In the genomic region with DNA sequence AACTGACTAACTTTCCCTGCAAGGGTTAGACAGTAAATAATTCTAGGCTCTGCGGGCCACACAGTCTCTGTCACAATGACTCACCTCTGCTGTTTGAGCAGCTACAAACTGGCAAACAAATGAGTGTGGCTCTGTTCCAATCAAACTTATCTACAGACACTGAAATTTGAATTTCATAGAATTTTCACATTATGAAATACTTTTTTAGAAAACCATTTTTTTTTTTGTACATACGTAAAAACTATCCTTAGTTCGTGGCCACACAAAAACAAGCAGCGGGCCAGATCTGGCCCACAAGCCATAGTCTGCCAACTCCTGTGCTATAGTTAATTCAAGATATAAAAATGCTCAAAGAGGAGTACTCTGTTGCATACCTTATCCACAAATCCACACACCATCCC, we compare ENCODE assay signal across 8 cellular contexts. TPM values are rescaled to one million over a fixed set of nuclear protein-coding genes. Genes with fewer than 3 reads are reported as not detected.
DNase-seq lines count a peak whose midpoint lies in the region; ATAC-seq and TF ChIP-seq lines count a peak whose summit lies in the region.

No MANE protein-coding gene starts in this region.

- H3K27ac Mint-ChIP-seq in activated naive CD4-positive, alpha-beta T cell treated with anti-CD3 and anti-CD28 coated beads, Interleukin-2, amount 50 U/mL, for 24 hours: peak overlapping the region; percentile 96

- peaks cover 93% of the 10 kb centered on the region for H3K4me1 Mint-ChIP-seq in activated naive CD4-positive, alpha-beta T cell treated with anti-CD3 and anti-CD28 coated beads, Interleukin-2, amount 50 U/mL, for 24 hours

- H3K9me3 ChIP-seq in liver (ENCODE audit: control insufficient read depth in 4 of 4, low read length in 3 of 4) (no peaks in the 10 kb centered on the region), tibial artery (no peaks in the 10 kb centered on the region)

- TF ChIP-seq RAD21 in liver (IDR thresholded peaks at IDR 0.05): no peak

- H3K36me3 ChIP-seq in liver (ENCODE audit: control insufficient read depth in 4 of 4, insufficient read depth in 3 of 4, low read depth in 1 of 4, low read length in 3 of 4) (no peaks in the 10 kb centered on the region), tibial artery (no peaks in the 10 kb centered on the region)

- 43% methylated on average over 4 of the region's 4 CpGs for WGBS in liver

- TF ChIP-seq CTCF in liver (IDR thresholded peaks at IDR 0.05; ENCODE audit: low read depth, low read length, missing input control): no peak
- no peak for TF ChIP-seq CTCF in tibial artery (IDR thresholded peaks at IDR 0.05)

- peak overlapping the region in 1 of 2 donors; percentile 17 for H3K9ac ChIP-seq in liver (ENCODE audit: low read depth in 1 of 2, low read length in 2 of 2)

- H3K27me3 ChIP-seq in liver (ENCODE audit: control insufficient read depth in 4 of 4, insufficient read depth in 4 of 4, low read length in 3 of 4): no peaks in the 10 kb centered on the region
- H3K27me3 ChIP-seq in tibial artery: no peaks in the 10 kb centered on the region

- H3K4me3 ChIP-seq in liver (ENCODE audit: low read depth in 1 of 3, low read length in 3 of 3) (no peak overlapping the region), tibial artery (no peak overlapping the region)

- intact Hi-C loops in tibial artery (cut with DNase I; ENCODE audit: low total_unique reads): no loop called here

- peak overlapping the region; percentile 52 to 56 for H3K27ac ChIP-seq in liver (ENCODE audit: low read depth in 1 of 2, low read length in 2 of 2)
- H3K27ac ChIP-seq in tibial artery: no peak overlapping the region

- ATAC-seq in GM18502 (IDR thresholded peaks at IDR 0.05; ENCODE audit: poor library complexity, unreplicated experiment) (no peak), GM18870 (IDR thresholded peaks at IDR 0.05; ENCODE audit: unreplicated experiment) (no peak)

- H3K4me1 ChIP-seq in liver (ENCODE audit: control insufficient read depth in 4 of 4, insufficient read depth in 4 of 4, low read length in 3 of 4): peaks cover 4 to 27% (median 18%) of the 10 kb centered on the region in 4 donors
- peaks cover 0 to 51% (median 7%) of the 10 kb centered on the region in 4 donors for H3K4me1 ChIP-seq in tibial artery

- H3K36me3 Mint-ChIP-seq in activated naive CD4-positive, alpha-beta T cell treated with anti-CD3 and anti-CD28 coated beads, Interleukin-2, amount 50 U/mL, for 24 hours: peaks cover 4% of the 10 kb centered on the region

- H3K9me3 Mint-ChIP-seq in activated naive CD4-positive, alpha-beta T cell treated with anti-CD3 and anti-CD28 coated beads, Interleukin-2, amount 50 U/mL, for 24 hours: no peaks in the 10 kb centered on the region

- peak overlapping the region; percentile 80 for H3K4me3 Mint-ChIP-seq in activated naive CD4-positive, alpha-beta T cell treated with anti-CD3 and anti-CD28 coated beads, Interleukin-2, amount 50 U/mL, for 24 hours

- peak; percentile 48 for DNase-seq in GM04504 (ENCODE audit: low read depth)
- DNase-seq in NCI-H226: peak; percentile 77
- DNase-seq in tibial artery: no peak
- DNase-seq in pons (ENCODE audit: low spot score): no peak

- no peaks in the 10 kb centered on the region for H3K27me3 Mint-ChIP-seq in activated naive CD4-positive, alpha-beta T cell treated with anti-CD3 and anti-CD28 coated beads, Interleukin-2, amount 50 U/mL, for 24 hours

TF ChIP-seq in liver, 16 proteins besides CTCF, POLR2A, EP300 and RAD21:
- TF ChIP-seq GABPA (IDR thresholded peaks at IDR 0.05 in 1 of 2, conservative IDR thresholded peaks at IDR 0.05 in 1 of 2) (no peak), JUND (IDR thresholded peaks at IDR 0.05) (peak; percentile 82 to 89), SP1 (IDR thresholded peaks at IDR 0.05) (no peak), TAF1 (conservative IDR thresholded peaks at IDR 0.05) (no peak), YY1 (IDR thresholded peaks at IDR 0.05) (no peak), FOXA1 (IDR thresholded peaks at IDR 0.05) (no peak), HNF4G (IDR thresholded peaks at IDR 0.05) (no peak), FOXA2 (IDR thresholded peaks at IDR 0.05) (peak; percentile 10), EGR1 (IDR thresholded peaks at IDR 0.05; ENCODE audit: low read depth in 2 of 2) (no peak), RXRA (IDR thresholded peaks at IDR 0.05) (no peak), NR2F2 (IDR thresholded peaks at IDR 0.05) (no peak), HNF4A (conservative IDR thresholded peaks at IDR 0.05) (peak in 1 of 2 donors; percentile 12)
- TF ChIP-seq, protein P1, sequence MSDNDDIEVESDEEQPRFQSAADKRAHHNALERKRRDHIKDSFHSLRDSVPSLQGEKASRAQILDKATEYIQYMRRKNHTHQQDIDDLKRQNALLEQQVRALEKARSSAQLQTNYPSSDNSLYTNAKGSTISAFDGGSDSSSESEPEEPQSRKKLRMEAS (IDR thresholded peaks at IDR 0.05): no peak
- TF ChIP-seq, protein P2, sequence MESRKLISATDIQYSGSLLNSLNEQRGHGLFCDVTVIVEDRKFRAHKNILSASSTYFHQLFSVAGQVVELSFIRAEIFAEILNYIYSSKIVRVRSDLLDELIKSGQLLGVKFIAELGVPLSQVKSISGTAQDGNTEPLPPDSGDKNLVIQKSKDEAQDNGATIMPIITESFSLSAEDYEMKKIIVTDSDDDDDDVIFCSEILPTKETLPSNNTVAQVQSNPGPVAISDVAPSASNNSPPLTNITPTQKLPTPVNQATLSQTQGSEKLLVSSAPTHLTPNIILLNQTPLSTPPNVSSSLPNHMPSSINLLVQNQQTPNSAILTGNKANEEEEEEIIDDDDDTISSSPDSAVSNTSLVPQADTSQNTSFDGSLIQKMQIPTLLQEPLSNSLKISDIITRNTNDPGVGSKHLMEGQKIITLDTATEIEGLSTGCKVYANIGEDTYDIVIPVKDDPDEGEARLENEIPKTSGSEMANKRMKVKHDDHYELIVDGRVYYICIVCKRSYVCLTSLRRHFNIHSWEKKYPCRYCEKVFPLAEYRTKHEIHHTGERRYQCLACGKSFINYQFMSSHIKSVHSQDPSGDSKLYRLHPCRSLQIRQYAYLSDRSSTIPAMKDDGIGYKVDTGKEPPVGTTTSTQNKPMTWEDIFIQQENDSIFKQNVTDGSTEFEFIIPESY (IDR thresholded peaks at IDR 0.05): no peak
- TF ChIP-seq, protein P3, sequence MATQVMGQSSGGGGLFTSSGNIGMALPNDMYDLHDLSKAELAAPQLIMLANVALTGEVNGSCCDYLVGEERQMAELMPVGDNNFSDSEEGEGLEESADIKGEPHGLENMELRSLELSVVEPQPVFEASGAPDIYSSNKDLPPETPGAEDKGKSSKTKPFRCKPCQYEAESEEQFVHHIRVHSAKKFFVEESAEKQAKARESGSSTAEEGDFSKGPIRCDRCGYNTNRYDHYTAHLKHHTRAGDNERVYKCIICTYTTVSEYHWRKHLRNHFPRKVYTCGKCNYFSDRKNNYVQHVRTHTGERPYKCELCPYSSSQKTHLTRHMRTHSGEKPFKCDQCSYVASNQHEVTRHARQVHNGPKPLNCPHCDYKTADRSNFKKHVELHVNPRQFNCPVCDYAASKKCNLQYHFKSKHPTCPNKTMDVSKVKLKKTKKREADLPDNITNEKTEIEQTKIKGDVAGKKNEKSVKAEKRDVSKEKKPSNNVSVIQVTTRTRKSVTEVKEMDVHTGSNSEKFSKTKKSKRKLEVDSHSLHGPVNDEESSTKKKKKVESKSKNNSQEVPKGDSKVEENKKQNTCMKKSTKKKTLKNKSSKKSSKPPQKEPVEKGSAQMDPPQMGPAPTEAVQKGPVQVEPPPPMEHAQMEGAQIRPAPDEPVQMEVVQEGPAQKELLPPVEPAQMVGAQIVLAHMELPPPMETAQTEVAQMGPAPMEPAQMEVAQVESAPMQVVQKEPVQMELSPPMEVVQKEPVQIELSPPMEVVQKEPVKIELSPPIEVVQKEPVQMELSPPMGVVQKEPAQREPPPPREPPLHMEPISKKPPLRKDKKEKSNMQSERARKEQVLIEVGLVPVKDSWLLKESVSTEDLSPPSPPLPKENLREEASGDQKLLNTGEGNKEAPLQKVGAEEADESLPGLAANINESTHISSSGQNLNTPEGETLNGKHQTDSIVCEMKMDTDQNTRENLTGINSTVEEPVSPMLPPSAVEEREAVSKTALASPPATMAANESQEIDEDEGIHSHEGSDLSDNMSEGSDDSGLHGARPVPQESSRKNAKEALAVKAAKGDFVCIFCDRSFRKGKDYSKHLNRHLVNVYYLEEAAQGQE (IDR thresholded peaks at IDR 0.05): no peak
- TF ChIP-seq, protein P4, sequence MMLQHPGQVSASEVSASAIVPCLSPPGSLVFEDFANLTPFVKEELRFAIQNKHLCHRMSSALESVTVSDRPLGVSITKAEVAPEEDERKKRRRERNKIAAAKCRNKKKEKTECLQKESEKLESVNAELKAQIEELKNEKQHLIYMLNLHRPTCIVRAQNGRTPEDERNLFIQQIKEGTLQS (IDR thresholded peaks at IDR 0.05): peak; percentile 78

RNA-seq across cellular contexts. Expression of a gene that starts 32.6 kb away (rescaled TPM):
- total RNA-seq in liver: 10 to 100 TPM in 1 of 2 donors, 1 to 10 TPM in 1; 9.6 to 53.7 TPM
- polyA plus RNA-seq in liver: 1 to 10 TPM; 6.4 to 7.6 TPM

Comparison
In these comparisons a context has a peak if more than half of its experiments do, and no peak if none do; other contexts are left out.
1. DNase-seq: peak in GM04504 (single experiment) and NCI-H226 (single experiment); none in tibial artery (0 of 2) and pons (single experiment).
2. H3K27ac ChIP-seq: peak in liver (2 of 2); none in tibial artery (0 of 2).